In the genomic region with DNA sequence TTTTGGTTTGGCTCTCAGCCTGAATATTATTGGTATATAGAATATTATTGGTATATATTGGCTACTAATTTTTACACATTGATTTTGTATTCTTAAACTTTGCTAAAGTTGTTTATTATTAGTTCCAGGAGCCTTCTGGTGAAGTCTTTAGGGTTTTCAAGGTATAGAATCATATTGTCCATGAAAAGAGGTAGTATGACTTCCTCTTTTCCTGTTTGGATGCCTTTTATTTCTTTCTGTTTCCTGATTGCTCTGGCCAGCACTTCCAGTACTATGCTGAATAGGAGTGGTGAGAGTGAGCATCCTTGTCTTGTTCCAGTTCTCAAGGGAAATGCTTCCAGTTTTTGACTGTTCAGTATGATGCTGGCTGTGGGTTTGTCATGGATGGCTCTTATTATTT, we compare ENCODE assay signal across 22 cellular contexts.
"Had no signal": no experiment of that assay in that cellular context is flagged by ENCODE, and none has a peak within 500 bp of the region (broad histone marks: within the 10 kb centered on the region; RNA-seq: fewer than 3 reads in every experiment).

No MANE protein-coding gene starts in this region.

- H3K4me3 ChIP-seq: SJCRH30 had no signal

- H3K27ac ChIP-seq: SJCRH30 had no signal

- ATAC-seq: HepG2, SK-N-SH treated with all-trans-retinoic acid at 6 μM for 48 hours, T-helper 17 cell had no signal

- H3K36me3 ChIP-seq: SJCRH30 had no signal

- FAIRE-seq: HepG2, RCC 7860 had no signal

- DNase-seq: IMR-90, MV-4-11, NCI-H1048, NCI-H1105, NCI-H1417, NCI-H1436 treated with DMSO at 0.1 percent for 48 hours, NCI-H1694, NCI-H187 treated with DMSO at 0.1 percent for 48 hours, NCI-H2029 treated with DMSO at 0.1 percent for 48 hours, NCI-H2171 treated with DMSO at 0.1 percent for 48 hours, NCI-H345, NCI-H524 treated with DMSO at 0.1 percent for 48 hours, NCI-H69, NCI-H774, RPMI8226, SHP77, SJCRH30, T-helper 1 cell, T-helper 17 cell had no signal

- H3K27me3 ChIP-seq: SJCRH30 had no signal
